Comparison of ENCODE assay signal across 24 cellular contexts in genomic region chr3:17014734-17015133, GRCh38.
"Had no signal": no experiment of that assay in that cellular context is flagged by ENCODE, and none has a peak within 500 bp of the region (broad histone marks: within the 10 kb centered on the region; RNA-seq: fewer than 3 reads in every experiment).

No MANE protein-coding gene starts in this region.

- H3K27ac Mint-ChIP-seq: activated CD4-positive, alpha-beta T cell treated with anti-CD3 and anti-CD28 coated beads, Interleukin-2, amount 10 ng/mL, durations not matched to agents 24 days and 14 days; activated CD8-positive, alpha-beta T cell treated with anti-CD3 and anti-CD28 coated beads for 36 hours; activated naive CD4-positive, alpha-beta T cell treated with anti-CD3 and anti-CD28 coated beads, Interleukin-2, amount 10 ng/mL, durations not matched to agents 7 days and 5 days; neural progenitor cell; stimulated activated naive CD8-positive, alpha-beta T cell treated with anti-CD3 and anti-CD28 coated beads, Interleukin-15, Interleukin-2, amounts not matched to agents 100 ng/mL and 50 ng/mL, for 24 hours had no signal

- H2AFZ ChIP-seq: neural progenitor cell had no signal

- DNase-seq: activated CD4-positive, alpha-beta T cell treated with anti-CD3 and anti-CD28 coated beads, Interleukin-2, amount 10 ng/mL, durations not matched to agents 24 days and 14 days; activated CD8-positive, alpha-beta T cell treated with anti-CD3 and anti-CD28 coated beads for 36 hours; activated effector memory CD4-positive, alpha-beta T cell treated with Interleukin-2 at 50 U/mL for 16 hours; activated naive CD4-positive, alpha-beta T cell treated with anti-CD3 and anti-CD28 coated beads, Interleukin-2, amount 10 ng/mL, durations not matched to agents 7 days and 5 days; activated T-cell treated with anti-CD3 and anti-CD28 coated beads, Interleukin-2, amount 50 U/mL, for 1 hour; cerebellar nuclear complex; cortex of kidney; effector CD4-positive, alpha-beta T cell; heart right ventricle; immature natural killer cell; psoas muscle; right cardiac atrium; stimulated activated CD4-positive, alpha-beta T cell treated with anti-CD3 and anti-CD28 coated beads, Interleukin-15, amount 100 ng/mL, for 24 hours; stimulated activated CD4-positive, alpha-beta T cell treated with anti-CD3 and anti-CD28 coated beads, Interleukin-2, amount 100 ng/mL, for 48 hours; transverse colon had no signal

- H3K27me3 ChIP-seq: ascending aorta, esophagus muscularis mucosa, gastroesophageal sphincter, heart right ventricle, neural progenitor cell, suprapubic skin, transverse colon, vagina had no signal

- H3K9me3 Mint-ChIP-seq: activated CD4-positive, alpha-beta T cell treated with anti-CD3 and anti-CD28 coated beads, Interleukin-2, amount 10 ng/mL, durations not matched to agents 24 days and 14 days; activated CD8-positive, alpha-beta T cell treated with anti-CD3 and anti-CD28 coated beads for 36 hours; activated naive CD4-positive, alpha-beta T cell treated with anti-CD3 and anti-CD28 coated beads, Interleukin-2, amount 10 ng/mL, durations not matched to agents 7 days and 5 days; immature natural killer cell; neural progenitor cell; stimulated activated naive CD8-positive, alpha-beta T cell treated with anti-CD3 and anti-CD28 coated beads, Interleukin-15, Interleukin-2, amounts not matched to agents 100 ng/mL and 50 ng/mL, for 24 hours had no signal

- H3K4me3 Mint-ChIP-seq: activated CD4-positive, alpha-beta T cell treated with anti-CD3 and anti-CD28 coated beads, Interleukin-2, amount 10 ng/mL, durations not matched to agents 24 days and 14 days; activated CD8-positive, alpha-beta T cell treated with anti-CD3 and anti-CD28 coated beads for 36 hours; activated naive CD4-positive, alpha-beta T cell treated with anti-CD3 and anti-CD28 coated beads, Interleukin-2, amount 10 ng/mL, durations not matched to agents 7 days and 5 days; immature natural killer cell; neural progenitor cell; stimulated activated naive CD8-positive, alpha-beta T cell treated with anti-CD3 and anti-CD28 coated beads, Interleukin-15, Interleukin-2, amounts not matched to agents 100 ng/mL and 50 ng/mL, for 24 hours had no signal

- H3K4me3 ChIP-seq: ascending aorta, esophagus muscularis mucosa, gastroesophageal sphincter, heart right ventricle, neural progenitor cell, psoas muscle, skin epidermis, suprapubic skin, transverse colon, vagina had no signal

- H3K9me3 ChIP-seq: ascending aorta, esophagus muscularis mucosa, gastroesophageal sphincter, heart right ventricle, psoas muscle, suprapubic skin, transverse colon, vagina had no signal

- H3K27ac ChIP-seq: ascending aorta, esophagus muscularis mucosa, gastroesophageal sphincter, heart right ventricle, neural progenitor cell, psoas muscle, skin epidermis, suprapubic skin, transverse colon, vagina had no signal

- ATAC-seq: activated CD8-positive, alpha-beta T cell treated with anti-CD3 and anti-CD28 coated beads for 36 hours; gastroesophageal sphincter; psoas muscle; right cardiac atrium had no signal

- H3K4me1 ChIP-seq: ascending aorta, gastroesophageal sphincter, suprapubic skin, transverse colon, vagina had no signal

- FAIRE-seq: bronchial epithelial cell had no signal

- H3K4me2 ChIP-seq: neural progenitor cell had no signal

- H3K27me3 Mint-ChIP-seq: activated CD4-positive, alpha-beta T cell treated with anti-CD3 and anti-CD28 coated beads, Interleukin-2, amount 10 ng/mL, durations not matched to agents 24 days and 14 days; activated CD8-positive, alpha-beta T cell treated with anti-CD3 and anti-CD28 coated beads for 36 hours; activated naive CD4-positive, alpha-beta T cell treated with anti-CD3 and anti-CD28 coated beads, Interleukin-2, amount 10 ng/mL, durations not matched to agents 7 days and 5 days; stimulated activated naive CD8-positive, alpha-beta T cell treated with anti-CD3 and anti-CD28 coated beads, Interleukin-15, Interleukin-2, amounts not matched to agents 100 ng/mL and 50 ng/mL, for 24 hours had no signal

- H3K4me1 Mint-ChIP-seq: activated naive CD4-positive, alpha-beta T cell treated with anti-CD3 and anti-CD28 coated beads, Interleukin-2, amount 10 ng/mL, durations not matched to agents 7 days and 5 days had no signal

- H3K9ac ChIP-seq: neural progenitor cell had no signal

- H3K36me3 ChIP-seq: neural progenitor cell, vagina had no signal
